In the genomic region with DNA sequence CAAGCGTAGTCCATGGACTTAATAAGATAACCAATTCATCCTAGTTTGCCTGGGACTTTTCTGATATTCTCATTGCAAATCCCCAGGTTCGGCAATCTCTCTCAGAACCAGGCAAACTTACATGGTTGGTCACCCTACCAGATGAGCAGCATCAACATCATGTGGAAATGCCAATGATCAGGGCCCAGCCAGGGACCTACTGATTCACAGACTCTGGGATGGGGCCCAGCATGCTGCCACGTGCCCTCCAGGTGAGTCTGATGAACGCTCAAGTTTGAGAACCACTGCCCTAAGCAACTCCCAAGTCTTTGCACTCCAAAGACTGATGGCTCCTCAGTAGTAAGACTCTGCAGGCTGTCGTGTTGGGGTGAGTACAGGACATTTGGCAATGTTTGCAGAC, we compare ENCODE assay signal across 2 cellular contexts.
TF ChIP-seq lines count a peak whose summit lies in the region.

No MANE protein-coding gene starts in this region.

TF ChIP-seq in A549, 52 proteins besides CTCF, POLR2A, EP300 and RAD21 (continued from another document):
- no peak for TF ChIP-seq RFX5 (IDR thresholded peaks at IDR 0.05)
- no peak for TF ChIP-seq CEBPB (IDR thresholded peaks at IDR 0.05)
- no peak for TF ChIP-seq HOXB5 (CRISPR knock-in tag; IDR thresholded peaks at IDR 0.05)
- TF ChIP-seq, protein P1, sequence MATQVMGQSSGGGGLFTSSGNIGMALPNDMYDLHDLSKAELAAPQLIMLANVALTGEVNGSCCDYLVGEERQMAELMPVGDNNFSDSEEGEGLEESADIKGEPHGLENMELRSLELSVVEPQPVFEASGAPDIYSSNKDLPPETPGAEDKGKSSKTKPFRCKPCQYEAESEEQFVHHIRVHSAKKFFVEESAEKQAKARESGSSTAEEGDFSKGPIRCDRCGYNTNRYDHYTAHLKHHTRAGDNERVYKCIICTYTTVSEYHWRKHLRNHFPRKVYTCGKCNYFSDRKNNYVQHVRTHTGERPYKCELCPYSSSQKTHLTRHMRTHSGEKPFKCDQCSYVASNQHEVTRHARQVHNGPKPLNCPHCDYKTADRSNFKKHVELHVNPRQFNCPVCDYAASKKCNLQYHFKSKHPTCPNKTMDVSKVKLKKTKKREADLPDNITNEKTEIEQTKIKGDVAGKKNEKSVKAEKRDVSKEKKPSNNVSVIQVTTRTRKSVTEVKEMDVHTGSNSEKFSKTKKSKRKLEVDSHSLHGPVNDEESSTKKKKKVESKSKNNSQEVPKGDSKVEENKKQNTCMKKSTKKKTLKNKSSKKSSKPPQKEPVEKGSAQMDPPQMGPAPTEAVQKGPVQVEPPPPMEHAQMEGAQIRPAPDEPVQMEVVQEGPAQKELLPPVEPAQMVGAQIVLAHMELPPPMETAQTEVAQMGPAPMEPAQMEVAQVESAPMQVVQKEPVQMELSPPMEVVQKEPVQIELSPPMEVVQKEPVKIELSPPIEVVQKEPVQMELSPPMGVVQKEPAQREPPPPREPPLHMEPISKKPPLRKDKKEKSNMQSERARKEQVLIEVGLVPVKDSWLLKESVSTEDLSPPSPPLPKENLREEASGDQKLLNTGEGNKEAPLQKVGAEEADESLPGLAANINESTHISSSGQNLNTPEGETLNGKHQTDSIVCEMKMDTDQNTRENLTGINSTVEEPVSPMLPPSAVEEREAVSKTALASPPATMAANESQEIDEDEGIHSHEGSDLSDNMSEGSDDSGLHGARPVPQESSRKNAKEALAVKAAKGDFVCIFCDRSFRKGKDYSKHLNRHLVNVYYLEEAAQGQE (IDR thresholded peaks at IDR 0.05): no peak
- TF ChIP-seq MAZ (IDR thresholded peaks at IDR 0.05; ENCODE audit: borderline replicate concordance, low read depth, low read length): no peak
- TF ChIP-seq, protein P2, sequence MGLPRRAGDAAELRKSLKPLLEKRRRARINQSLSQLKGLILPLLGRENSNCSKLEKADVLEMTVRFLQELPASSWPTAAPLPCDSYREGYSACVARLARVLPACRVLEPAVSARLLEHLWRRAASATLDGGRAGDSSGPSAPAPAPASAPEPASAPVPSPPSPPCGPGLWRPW (IDR thresholded peaks at IDR 0.05): no peak
- TF ChIP-seq EHF (CRISPR knock-in tag; IDR thresholded peaks at IDR 0.05): no peak
- TF ChIP-seq RCOR1 (IDR thresholded peaks at IDR 0.05; ENCODE audit: low read depth, low read length): no peak

TF ChIP-seq in K562, 482 proteins besides CTCF, POLR2A, EP300 and RAD21 (continued from another document):
- no peak for TF ChIP-seq ZNF445 (CRISPR knock-in tag; IDR thresholded peaks at IDR 0.05; ENCODE audit: low read depth)
- TF ChIP-seq SP1 (CRISPR knock-in tag; IDR thresholded peaks at IDR 0.05): no peak
- no peak for TF ChIP-seq ZNF717 (CRISPR knock-in tag; IDR thresholded peaks at IDR 0.05)
- no peak for TF ChIP-seq BRD4 (IDR thresholded peaks at IDR 0.05)
- TF ChIP-seq KLF1 (tag; IDR thresholded peaks at IDR 0.05): no peak
- no peak for TF ChIP-seq MCM3 (IDR thresholded peaks at IDR 0.05)
- TF ChIP-seq ESRRA (IDR thresholded peaks at IDR 0.05; ENCODE audit: borderline replicate concordance, low read depth): no peak
